ENCODE assay signal across 8 cellular contexts in genomic region chr17:3535253-3535995, GRCh38. TPM values are rescaled to one million over a fixed set of nuclear protein-coding genes. Genes with fewer than 3 reads are reported as not detected.
DNase-seq lines count a peak whose midpoint lies in the region; ATAC-seq and TF ChIP-seq lines count a peak whose summit lies in the region.

No MANE protein-coding gene starts in this region.

- intact Hi-C loops in activated T-helper 2 cell treated with anti-CD3 and anti-CD28 coated beads, Interferon-gamma antibody, Interleukin-2, Interleukin-4, amounts not matched to agents 10 μg/mL and 5 μg/mL and 100 μg/mL, durations not matched to agents 14 hours and 24 hours and 36 hours (cut with micrococcal nuclease), result loop anchor here (5.0 kb wide), 1 partner anchor 102 kb away; the partner anchor contains the start of genes CTNS and SHPK

- H3K4me3 Mint-ChIP-seq in activated T-helper 2 cell treated with anti-CD3 and anti-CD28 coated beads, Interferon-gamma antibody, Interleukin-2, Interleukin-4, amounts not matched to agents 10 μg/mL and 5 μg/mL and 100 μg/mL, durations not matched to agents 14 hours and 24 hours and 36 hours (ENCODE audit: low read depth), result peak overlapping the region; percentile 26
- H3K4me3 Mint-ChIP-seq in natural killer cell treated with Interleukin-12 subunit alpha and Interleukin-12 subunit beta and Interleukin-15 and Interleukin-18, amount 100 ng/mL, for 72 hours, result peak overlapping the region; percentile 58

- peak overlapping the region; percentile 64 for H3K4me3 ChIP-seq in fibroblast of the aortic adventitia (ENCODE audit: low read depth, low read length)

- peak; percentile 82 to 85 for ATAC-seq in natural killer cell treated with Interleukin-12 subunit alpha and Interleukin-12 subunit beta and Interleukin-15 and Interleukin-18, amount 100 ng/mL, for 72 hours
- peak; percentile 83 for ATAC-seq in stimulated activated naive CD8-positive, alpha-beta T cell treated with anti-CD3 and anti-CD28 coated beads, Interleukin-15, Interleukin-2, amounts not matched to agents 100 U/mL and 50 U/mL, for 24 hours
- no peak for ATAC-seq in HG03097 (IDR thresholded peaks at IDR 0.05; ENCODE audit: low FRiP score, unreplicated experiment)

- no peaks in the 10 kb centered on the region for H3K9me3 Mint-ChIP-seq in activated T-helper 2 cell treated with anti-CD3 and anti-CD28 coated beads, Interferon-gamma antibody, Interleukin-2, Interleukin-4, amounts not matched to agents 10 μg/mL and 5 μg/mL and 100 μg/mL, durations not matched to agents 14 hours and 24 hours and 36 hours
- H3K9me3 Mint-ChIP-seq in natural killer cell treated with Interleukin-12 subunit alpha and Interleukin-12 subunit beta and Interleukin-15 and Interleukin-18, amount 100 ng/mL, for 72 hours, result no peaks in the 10 kb centered on the region

- H3K27ac Mint-ChIP-seq in activated T-helper 2 cell treated with anti-CD3 and anti-CD28 coated beads, Interferon-gamma antibody, Interleukin-2, Interleukin-4, amounts not matched to agents 10 μg/mL and 5 μg/mL and 100 μg/mL, durations not matched to agents 14 hours and 24 hours and 36 hours, result no peak overlapping the region
- H3K27ac Mint-ChIP-seq in natural killer cell treated with Interleukin-12 subunit alpha and Interleukin-12 subunit beta and Interleukin-15 and Interleukin-18, amount 100 ng/mL, for 72 hours, result peak overlapping the region; percentile 43 to 82

- H3K27me3 Mint-ChIP-seq in activated T-helper 2 cell treated with anti-CD3 and anti-CD28 coated beads, Interferon-gamma antibody, Interleukin-2, Interleukin-4, amounts not matched to agents 10 μg/mL and 5 μg/mL and 100 μg/mL, durations not matched to agents 14 hours and 24 hours and 36 hours (ENCODE audit: low read depth), result peaks cover 4% of the 10 kb centered on the region
- no peaks in the 10 kb centered on the region for H3K27me3 Mint-ChIP-seq in natural killer cell treated with Interleukin-12 subunit alpha and Interleukin-12 subunit beta and Interleukin-15 and Interleukin-18, amount 100 ng/mL, for 72 hours

- in situ Hi-C loops in GM13977 (cut with MboI; ENCODE audit: low pct_unique_long_range_greater_than_20kb, low sequenced_read_pairs, unreplicated experiment), result no loop called here

- H3K36me3 Mint-ChIP-seq in activated T-helper 2 cell treated with anti-CD3 and anti-CD28 coated beads, Interferon-gamma antibody, Interleukin-2, Interleukin-4, amounts not matched to agents 10 μg/mL and 5 μg/mL and 100 μg/mL, durations not matched to agents 14 hours and 24 hours and 36 hours (ENCODE audit: low read depth), result no peaks in the 10 kb centered on the region
- no peaks in the 10 kb centered on the region for H3K36me3 Mint-ChIP-seq in natural killer cell treated with Interleukin-12 subunit alpha and Interleukin-12 subunit beta and Interleukin-15 and Interleukin-18, amount 100 ng/mL, for 72 hours

- DNase-seq in GM13977 (ENCODE audit: low spot score), result peak; percentile 90
- peak; percentile 27 for DNase-seq in NCI-H774 (lab: John Stamatoyannopoulos, UW)
- peak; percentile 40 for DNase-seq in activated T-helper 2 cell treated with anti-CD3 and anti-CD28 coated beads, Interferon-gamma antibody, Interleukin-2, Interleukin-4, amounts not matched to agents 10 μg/mL and 5 μg/mL and 100 μg/mL, durations not matched to agents 14 hours and 24 hours and 36 hours (ENCODE audit: low spot score)
- peak; percentile 82 for DNase-seq in fibroblast of the aortic adventitia (ENCODE audit: low read depth)
- no peak for DNase-seq in natural killer cell treated with Interleukin-12 subunit alpha and Interleukin-12 subunit beta and Interleukin-15 and Interleukin-18, amount 100 ng/mL, for 72 hours (ENCODE audit: low spot score)
- peak; percentile 76 for DNase-seq in stimulated activated naive CD8-positive, alpha-beta T cell treated with anti-CD3 and anti-CD28 coated beads, Interleukin-15, Interleukin-2, amounts not matched to agents 100 U/mL and 50 U/mL, for 24 hours
- no peak for DNase-seq in DMS153 (lab: John Stamatoyannopoulos, UW)

- TF ChIP-seq CTCF in GM13977 (IDR thresholded peaks at IDR 0.05; ENCODE audit: extremely low read depth, insufficient read depth, missing control alignments), result peak; percentile 90
- peak; percentile 68 for TF ChIP-seq CTCF in fibroblast of the aortic adventitia (IDR thresholded peaks at IDR 0.05; ENCODE audit: insufficient read depth, low read length)

- peaks cover 8% of the 10 kb centered on the region for H3K4me1 Mint-ChIP-seq in activated T-helper 2 cell treated with anti-CD3 and anti-CD28 coated beads, Interferon-gamma antibody, Interleukin-2, Interleukin-4, amounts not matched to agents 10 μg/mL and 5 μg/mL and 100 μg/mL, durations not matched to agents 14 hours and 24 hours and 36 hours (ENCODE audit: low read depth)
- H3K4me1 Mint-ChIP-seq in natural killer cell treated with Interleukin-12 subunit alpha and Interleukin-12 subunit beta and Interleukin-15 and Interleukin-18, amount 100 ng/mL, for 72 hours (ENCODE audit: low read depth in 2 of 2), result peaks cover 9 to 17% of the 10 kb centered on the region in 2 donors

RNA-seq across cellular contexts. Expression of gene TRPV3, which starts 22.2 kb away (rescaled TPM):
- 0.46 and 0.92 TPM in 2 replicates for total RNA-seq in activated T-helper 2 cell treated with anti-CD3 and anti-CD28 coated beads, Interferon-gamma antibody, Interleukin-2, Interleukin-4, amounts not matched to agents 10 μg/mL and 5 μg/mL and 100 μg/mL, durations not matched to agents 14 hours and 24 hours and 36 hours
- total RNA-seq in fibroblast of the aortic adventitia (ENCODE audit: low replicate concordance), result 1.5 and 1.9 TPM in 2 replicates
- 1 to 10 TPM; 6.5 to 9.7 TPM for total RNA-seq in natural killer cell treated with Interleukin-12 subunit alpha and Interleukin-12 subunit beta and Interleukin-15 and Interleukin-18, amount 100 ng/mL, for 72 hours

RNA-seq across cellular contexts. Expression of gene ASPA, which starts 59.6 kb away (rescaled TPM):
- total RNA-seq in activated T-helper 2 cell treated with anti-CD3 and anti-CD28 coated beads, Interferon-gamma antibody, Interleukin-2, Interleukin-4, amounts not matched to agents 10 μg/mL and 5 μg/mL and 100 μg/mL, durations not matched to agents 14 hours and 24 hours and 36 hours, result not detected in 2 replicates
- total RNA-seq in fibroblast of the aortic adventitia (ENCODE audit: low replicate concordance), result 1.9 and 9.7 TPM in 2 replicates
- total RNA-seq in natural killer cell treated with Interleukin-12 subunit alpha and Interleukin-12 subunit beta and Interleukin-15 and Interleukin-18, amount 100 ng/mL, for 72 hours, result not detected

Comparison
In these comparisons a context has a peak if more than half of its experiments do, and no peak if none do; other contexts are left out.
1. DNase-seq: peak in GM13977 (single experiment), NCI-H774 (single experiment), activated T-helper 2 cell treated with anti-CD3 and anti-CD28 coated beads, Interferon-gamma antibody, Interleukin-2, Interleukin-4, amounts not matched to agents 10 μg/mL and 5 μg/mL and 100 μg/mL, durations not matched to agents 14 hours and 24 hours and 36 hours (single experiment), fibroblast of the aortic adventitia (single experiment) and stimulated activated naive CD8-positive, alpha-beta T cell treated with anti-CD3 and anti-CD28 coated beads, Interleukin-15, Interleukin-2, amounts not matched to agents 100 U/mL and 50 U/mL, for 24 hours (single experiment); none in natural killer cell treated with Interleukin-12 subunit alpha and Interleukin-12 subunit beta and Interleukin-15 and Interleukin-18, amount 100 ng/mL, for 72 hours (single experiment) and DMS153 (single experiment).